In genomic region chr12:46402451-46402850, GRCh38 we compare ENCODE assay signal across 11 cellular contexts. TPM values are rescaled to one million over a fixed set of nuclear protein-coding genes. Genes with fewer than 3 reads are reported as not detected.
DNase-seq lines count a peak whose midpoint lies in the region; ATAC-seq and TF ChIP-seq lines count a peak whose summit lies in the region.
"Had no signal": no experiment of that assay in that cellular context is flagged by ENCODE, and none has a peak within 500 bp of the region (broad histone marks: within the 10 kb centered on the region; RNA-seq: fewer than 3 reads in every experiment).

No MANE protein-coding gene starts in this region.

- DNase-seq in BJ (ENCODE audit: low read depth), result peak; percentile 79
- peak; percentile 88 for DNase-seq in RPMI7951 (ENCODE audit: low read depth)
- peak; percentile 95 to 98 for DNase-seq in fibroblast of lung (ENCODE audit: low read depth in 2 of 2)
- peak; percentile 80 for DNase-seq in posterior vena cava (ENCODE audit: low spot score)
- no peak for DNase-seq in activated effector memory CD4-positive, alpha-beta T cell treated with Interleukin-2 at 50 U/mL for 16 hours
- no peak for DNase-seq in germinal center (ENCODE audit: low spot score)
- no peak for DNase-seq in NCI-H2029 treated with DMSO at 0.1 percent for 48 hours (lab: John Stamatoyannopoulos, UW)
- DNase-seq: CD8-positive, alpha-beta memory T cell; NCI-H2171 had no signal

- no peaks in the 10 kb centered on the region for H3K9me3 ChIP-seq in fibroblast of lung (ENCODE audit: control insufficient read depth, insufficient read depth, low read depth, low read length)

- intact Hi-C loops in posterior vena cava (cut with DNase I), result no loop called here

- H3K4me2 ChIP-seq in fibroblast of lung (ENCODE audit: extremely low read depth, insufficient read depth, low read length), result no peak overlapping the region

- H3K4me1 ChIP-seq in fibroblast of lung (ENCODE audit: control insufficient read depth, extremely low read depth, insufficient read depth, low read length), result peaks cover 29% of the 10 kb centered on the region

- H3K27me3 ChIP-seq in BJ (ENCODE audit: control insufficient read depth, insufficient read depth, low read length) (no peaks in the 10 kb centered on the region), fibroblast of lung (ENCODE audit: control insufficient read depth, insufficient read depth, low read length) (no peaks in the 10 kb centered on the region)

- CTCF ChIA-PET in BJ (lab: Yijun Ruan, JAX), result interaction anchor here (0.8 to 1.9 kb wide), 2 partner anchors 148 to 259 kb away, joined by 3 to 5 read pairs; no protein-coding TSS in a partner anchor

- H3K4me3 ChIP-seq in BJ (ENCODE audit: low read depth, low read length) (no peak overlapping the region), fibroblast of lung (replicated peaks in 1 of 4; ENCODE audit: control extremely low read depth in 1 of 4, insufficient read depth in 1 of 4, low read depth in 3 of 4, low read length in 4 of 4) (no peak overlapping the region)

- POLR2A ChIA-PET in BJ (lab: Charles Lee), result interaction anchor here (0.6 to 1.4 kb wide), 3 partner anchors 13 to 136 kb away, joined by 3 to 4 read pairs (median 3); no protein-coding TSS in a partner anchor

- no peaks in the 10 kb centered on the region for H3K36me3 ChIP-seq in BJ (ENCODE audit: control insufficient read depth, insufficient read depth, low read length)
- H3K36me3 ChIP-seq in fibroblast of lung (ENCODE audit: control insufficient read depth, insufficient read depth, low read length), result no peaks in the 10 kb centered on the region

- ATAC-seq in GM21526 (IDR thresholded peaks at IDR 0.05; ENCODE audit: low FRiP score, unreplicated experiment), result no peak

- peak overlapping the region; percentile 55 for H3K27ac ChIP-seq in fibroblast of lung (ENCODE audit: insufficient read depth, low read length)
- H3K27ac ChIP-seq: HL-60 had no signal

- H3K9ac ChIP-seq in fibroblast of lung (ENCODE audit: insufficient read depth, low read length), result no peak overlapping the region

- H2AFZ ChIP-seq in fibroblast of lung (ENCODE audit: low read length), result no peak overlapping the region

- no peaks in the 10 kb centered on the region for H4K20me1 ChIP-seq in fibroblast of lung (ENCODE audit: control insufficient read depth, extremely low read depth, insufficient read depth, low read length)

- TF ChIP-seq CTCF in BJ (IDR thresholded peaks at IDR 0.05; ENCODE audit: insufficient read depth, low read depth, low read length) (no peak), fibroblast of lung (conservative IDR thresholded peaks at IDR 0.05 in 1 of 2, IDR thresholded peaks at IDR 0.05 in 1 of 2; ENCODE audit: low read depth in 1 of 2, low read length in 2 of 2) (no peak)

- no peaks in the 10 kb centered on the region for H3K79me2 ChIP-seq in fibroblast of lung (ENCODE audit: control insufficient read depth, insufficient read depth, low read length)

RNA-seq across cellular contexts. Expression of gene SLC38A2, which starts 29.9 kb away (rescaled TPM):
- polyA plus RNA-seq in BJ (2011; rRNA removed), result 472 and 596 TPM in 2 replicates
- polyA minus RNA-seq in BJ (2011; rRNA and poly(A)+ RNA removed), result 293 and 317 TPM in 2 replicates
- total RNA-seq in RPMI7951 (2014; rRNA removed; shearing (Covaris generic)), result 246 and 317 TPM in 2 replicates
- 883 and 1,357 TPM in 2 replicates for total RNA-seq in fibroblast of lung
- polyA plus RNA-seq in fibroblast of lung, result 644 and 940 TPM in 2 replicates
- 373 and 531 TPM in 2 replicates for polyA plus RNA-seq in fibroblast of lung (2012)
- 337 and 510 TPM in 2 replicates for polyA minus RNA-seq in fibroblast of lung (ENCODE audit: low replicate concordance)
- total RNA-seq in posterior vena cava, result 100 to 1,000 TPM; 255 to 324 TPM

Comparison
In these comparisons a context has a peak if more than half of its experiments do, and no peak if none do; other contexts are left out.
1. DNase-seq: peak in BJ (single experiment), RPMI7951 (single experiment), fibroblast of lung (2 of 2) and posterior vena cava (single experiment); none in activated effector memory CD4-positive, alpha-beta T cell treated with Interleukin-2 at 50 U/mL for 16 hours (single experiment), germinal center (single experiment) and NCI-H2029 treated with DMSO at 0.1 percent for 48 hours (single experiment).